In genomic region chr1:160726498-160727391, GRCh38 we compare ENCODE assay signal across 8 cellular contexts. TPM values are rescaled to one million over a fixed set of nuclear protein-coding genes. Genes with fewer than 3 reads are reported as not detected.
DNase-seq lines count a peak whose midpoint lies in the region; ATAC-seq and TF ChIP-seq lines count a peak whose summit lies in the region.

No MANE protein-coding gene starts in this region.

- CTCF ChIA-PET in Panc1 (lab: Charles Lee), result interaction anchor here (1.0 kb wide), 1 partner anchor 227 kb away, joined by 4 read pairs; no protein-coding TSS in a partner anchor
- CTCF ChIA-PET in activated naive CD4-positive, alpha-beta T cell treated with anti-CD3 and anti-CD28 coated beads for 36 hours (lab: Charles Lee), result interaction anchor here (0.6 to 8.9 kb wide), 26 partner anchors 13 to 246 kb away, joined by 3 to 174 read pairs (median 6); partner anchors contain the start of genes CD48, ITLN2 and SLAMF7

- no peak overlapping the region for H3K4me3 Mint-ChIP-seq in activated naive CD4-positive, alpha-beta T cell treated with anti-CD3 and anti-CD28 coated beads for 36 hours

- no peaks in the 10 kb centered on the region for H3K27me3 Mint-ChIP-seq in activated naive CD4-positive, alpha-beta T cell treated with anti-CD3 and anti-CD28 coated beads for 36 hours (ENCODE audit: low read depth)

- H3K9me3 Mint-ChIP-seq in activated naive CD4-positive, alpha-beta T cell treated with anti-CD3 and anti-CD28 coated beads for 36 hours, result peaks cover 5% of the 10 kb centered on the region

- H3K4me1 Mint-ChIP-seq in activated naive CD4-positive, alpha-beta T cell treated with anti-CD3 and anti-CD28 coated beads for 36 hours (ENCODE audit: low read depth), result peaks cover 34% of the 10 kb centered on the region

- TF ChIP-seq CTCF in Panc1 (IDR thresholded peaks at IDR 0.05) (peak; percentile 89), omental fat pad (IDR thresholded peaks at IDR 0.05) (peak in 1 of 3 donors; percentile 34)

- H3K4me1 ChIP-seq in Panc1 (ENCODE audit: control insufficient read depth, insufficient read depth, low read length), result peaks cover 4% of the 10 kb centered on the region; the same call in 1 of the 2 replicates

- H3K27ac Mint-ChIP-seq in activated naive CD4-positive, alpha-beta T cell treated with anti-CD3 and anti-CD28 coated beads for 36 hours, result no peak overlapping the region

- H3K9me3 ChIP-seq in Panc1 (ENCODE audit: control insufficient read depth, insufficient read depth, low read depth, low read length), result no peaks in the 10 kb centered on the region

- BruUV-seq in Panc1 (replicated peaks; lab: Mats Ljungman, UMichigan), result no TSS peak

- H3K27me3 ChIP-seq in Panc1 (ENCODE audit: control insufficient read depth, insufficient read depth, low read length), result peaks cover 13% of the 10 kb centered on the region

- intact Hi-C loops in Panc1 (cut with micrococcal nuclease; ENCODE audit: unreplicated experiment), result loop anchor here (2.0 to 5.0 kb wide), 2 partner anchors 104 to 226 kb away; partner anchors contain the start of gene ITLN2
- intact Hi-C loops in activated naive CD4-positive, alpha-beta T cell treated with anti-CD3 and anti-CD28 coated beads for 36 hours (cut with micrococcal nuclease), result loop anchor here (1.0 to 5.0 kb wide), 8 partner anchors 42 to 371 kb away; partner anchors contain the start of gene KLHDC9

- peaks cover 3% of the 10 kb centered on the region for H3K36me3 Mint-ChIP-seq in activated naive CD4-positive, alpha-beta T cell treated with anti-CD3 and anti-CD28 coated beads for 36 hours (ENCODE audit: low read depth)

- DNase-seq in DMS114 treated with DMSO at 0.1 percent for 48 hours (lab: John Stamatoyannopoulos, UW; ENCODE audit: unreplicated experiment) (peak; percentile 87), KG1 (lab: John Stamatoyannopoulos, UW) (peak; percentile 23), Panc1 (ENCODE audit: low read depth, low spot score) (peak; percentile 30), glomerular endothelial cell (ENCODE audit: extremely low read depth, low read depth, low spot score) (peak; percentile 20), omental fat pad (ENCODE audit: low spot score) (no peak)
- DNase-seq in activated naive CD4-positive, alpha-beta T cell treated with anti-CD3 and anti-CD28 coated beads for 36 hours, result peak; percentile 81

- ATAC-seq in GM21515 (IDR thresholded peaks at IDR 0.05; ENCODE audit: unreplicated experiment) (peak; percentile 60), Panc1 (peak; percentile 88), omental fat pad (ENCODE audit: low FRiP score) (peak; percentile 90), HG03095 (IDR thresholded peaks at IDR 0.05; ENCODE audit: unreplicated experiment) (no peak)

- POLR2A ChIA-PET in Panc1 (lab: Charles Lee), result no interaction called here

- in situ Hi-C loops in Panc1 (cut with HindIII; ENCODE audit: low pct_unique_long_range_greater_than_20kb, low sequenced_read_pairs), result no loop called here

- no peak overlapping the region for H3K4me3 ChIP-seq in Panc1 (ENCODE audit: low read depth in 2 of 2, low read length in 2 of 2)

- H3K36me3 ChIP-seq in Panc1 (ENCODE audit: control insufficient read depth, insufficient read depth, low read length), result no peaks in the 10 kb centered on the region

- no peak overlapping the region for H3K27ac ChIP-seq in Panc1 (ENCODE audit: low read length)

RNA-seq across cellular contexts. Expression of gene SLAMF7, which starts 12.3 kb away (rescaled TPM):
- 0.21 TPM for total RNA-seq in Panc1 (2021; ENCODE audit: unreplicated experiment)
- not detected for polyA plus RNA-seq in Panc1 (2012; ENCODE audit: insufficient read length)
- 10 to 100 TPM; 79.9 to 82.2 TPM for total RNA-seq in activated naive CD4-positive, alpha-beta T cell treated with anti-CD3 and anti-CD28 coated beads for 36 hours
- not detected in 2 replicates for total RNA-seq in glomerular endothelial cell
- total RNA-seq in omental fat pad, result 1 to 10 TPM; 1.1 to 3.2 (median 1.7) TPM

RNA-seq across cellular contexts. Expression of gene CD48, which starts 15.1 kb away (rescaled TPM):
- 0.67 TPM for total RNA-seq in Panc1 (2021; ENCODE audit: unreplicated experiment)
- polyA plus RNA-seq in Panc1 (2012; ENCODE audit: insufficient read length), result not detected
- 100 to 1,000 TPM; 338 to 340 TPM for total RNA-seq in activated naive CD4-positive, alpha-beta T cell treated with anti-CD3 and anti-CD28 coated beads for 36 hours
- not detected in 2 replicates for total RNA-seq in glomerular endothelial cell
- 10 to 100 TPM in 1 of 4 donors, 1 to 10 TPM in 3; 5.2 to 21.0 (median 8.0) TPM for total RNA-seq in omental fat pad

Comparison
In these comparisons a context has a peak if more than half of its experiments do, and no peak if none do; other contexts are left out.
1. RNA of gene SLAMF7, which starts 12.3 kb away (total RNA-seq): 79.9 to 82.2 TPM in activated naive CD4-positive, alpha-beta T cell treated with anti-CD3 and anti-CD28 coated beads for 36 hours; 1.1 to 3.2 TPM in omental fat pad, 0.21 TPM in Panc1 (single experiment) and not detected in glomerular endothelial cell; every median in the first group is over 10 times any median in the second.
2. RNA of gene CD48, which starts 15.1 kb away (total RNA-seq): 338 to 340 TPM in activated naive CD4-positive, alpha-beta T cell treated with anti-CD3 and anti-CD28 coated beads for 36 hours; 5.2 to 21.0 TPM in omental fat pad, 0.67 TPM in Panc1 (single experiment) and not detected in glomerular endothelial cell; every median in the first group is over 10 times any median in the second.